ENCODE assay signal across 8 cellular contexts in the genomic region with DNA sequence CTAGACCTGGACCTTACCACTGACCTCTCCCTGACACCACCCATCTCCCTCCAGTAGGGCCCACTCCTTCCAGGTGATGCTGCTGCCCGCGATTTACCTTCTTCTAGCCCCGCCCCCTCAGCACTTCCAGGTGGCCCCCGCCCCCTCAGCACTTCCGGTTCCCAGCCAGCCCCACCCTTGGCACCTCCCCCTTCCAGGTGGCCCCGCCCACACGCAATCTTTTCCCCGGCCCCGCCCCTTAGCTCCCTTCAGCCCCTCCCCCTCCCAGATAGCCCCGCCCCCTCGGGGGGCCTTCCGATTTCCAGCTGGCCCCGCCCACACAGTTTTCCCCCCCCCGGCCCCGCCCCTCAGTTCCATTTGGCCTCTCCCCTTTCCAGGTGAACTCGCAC. TPM values are rescaled to one million over a fixed set of nuclear protein-coding genes. Genes with fewer than 3 reads are reported as not detected.
A peak's percentile ranks its signal among the peaks of the same experiment; 100 is the strongest.
DNase-seq lines count a peak whose midpoint lies in the region; ATAC-seq and TF ChIP-seq lines count a peak whose summit lies in the region.

No MANE protein-coding gene starts in this region.

- no peaks in the 10 kb centered on the region for H3K9me3 ChIP-seq in ES-I3 (ENCODE audit: control insufficient read depth, insufficient read depth, low read length)
- no peaks in the 10 kb centered on the region for H3K9me3 ChIP-seq in liver (ENCODE audit: control insufficient read depth in 4 of 4, low read length in 3 of 4)

- H3K36me3 ChIP-seq in ES-I3 (ENCODE audit: insufficient read depth, low read length) (peaks cover 6% of the 10 kb centered on the region; the same call in 1 of the 2 replicates), liver (ENCODE audit: control insufficient read depth in 4 of 4, insufficient read depth in 3 of 4, low read depth in 1 of 4, low read length in 3 of 4) (peaks cover 0 to 9% (median under 1%) of the 10 kb centered on the region in 4 donors)

- peak overlapping the region; percentile 96 for H3K27ac Mint-ChIP-seq in activated CD4-positive, alpha-beta T cell treated with anti-CD3 and anti-CD28 coated beads, Interleukin-2, amount 10 ng/mL, durations not matched to agents 24 days and 14 days

- TF ChIP-seq RAD21 in liver (IDR thresholded peaks at IDR 0.05) = no peak

- H3K4me1 Mint-ChIP-seq in activated CD4-positive, alpha-beta T cell treated with anti-CD3 and anti-CD28 coated beads, Interleukin-2, amount 10 ng/mL, durations not matched to agents 24 days and 14 days = peaks cover 32% of the 10 kb centered on the region

- 5% methylated on average over 16 of the region's 16 CpGs for WGBS in liver

- H3K27me3 Mint-ChIP-seq in activated CD4-positive, alpha-beta T cell treated with anti-CD3 and anti-CD28 coated beads, Interleukin-2, amount 10 ng/mL, durations not matched to agents 24 days and 14 days = no peaks in the 10 kb centered on the region

- no peaks in the 10 kb centered on the region; the same call in 1 of the 2 replicates for H3K4me1 ChIP-seq in ES-I3 (ENCODE audit: insufficient read depth, low read length)
- H3K4me1 ChIP-seq in liver (ENCODE audit: control insufficient read depth in 4 of 4, insufficient read depth in 4 of 4, low read length in 3 of 4) = peaks cover 0 to 13% (median 9%) of the 10 kb centered on the region in 4 donors

- H3K4me3 Mint-ChIP-seq in activated CD4-positive, alpha-beta T cell treated with anti-CD3 and anti-CD28 coated beads, Interleukin-2, amount 10 ng/mL, durations not matched to agents 24 days and 14 days = peak overlapping the region; percentile 98

- H3K9ac ChIP-seq in ES-I3 (ENCODE audit: low read depth, low read length) (peak overlapping the region; percentile 97), liver (ENCODE audit: low read depth in 1 of 2, low read length in 2 of 2) (no peak overlapping the region)

- no peak for TF ChIP-seq CTCF in liver (IDR thresholded peaks at IDR 0.05; ENCODE audit: low read depth, low read length, missing input control)

- intact Hi-C loops in activated CD4-positive, alpha-beta T cell treated with anti-CD3 and anti-CD28 coated beads, Interleukin-2, amount 10 ng/mL, durations not matched to agents 24 days and 14 days (cut with micrococcal nuclease) = no loop called here

- in situ Hi-C loops in KBM-7 (cut with MboI; ENCODE audit: low pct_unique_long_range_greater_than_20kb, low sequenced_read_pairs) = no loop called here

- peak overlapping the region; percentile 67 to 75 (median 73) for H3K4me3 ChIP-seq in liver (ENCODE audit: low read depth in 1 of 3, low read length in 3 of 3)

- DNase-seq in NCI-H226 (peak; percentile 34), KBM-7 (no peak)
- DNase-seq in activated CD4-positive, alpha-beta T cell treated with anti-CD3 and anti-CD28 coated beads, Interleukin-2, amount 10 ng/mL, durations not matched to agents 24 days and 14 days = peak; percentile 95
- peak; percentile 86 to 91 for DNase-seq in stimulated activated CD4-positive, alpha-beta T cell treated with anti-CD3 and anti-CD28 coated beads, Interleukin-4, amount 100 ng/mL, for 4 hours

- H3K9me3 Mint-ChIP-seq in activated CD4-positive, alpha-beta T cell treated with anti-CD3 and anti-CD28 coated beads, Interleukin-2, amount 10 ng/mL, durations not matched to agents 24 days and 14 days = no peaks in the 10 kb centered on the region

- H3K27me3 ChIP-seq in liver (ENCODE audit: control insufficient read depth in 4 of 4, insufficient read depth in 4 of 4, low read length in 3 of 4) = no peaks in the 10 kb centered on the region

- H3K27ac ChIP-seq in cingulate gyrus (ENCODE audit: low read depth, low read length) (peak overlapping the region; percentile 97), liver (ENCODE audit: low read depth in 1 of 2, low read length in 2 of 2) (peak overlapping the region; percentile 91 to 98)

- H3K36me3 Mint-ChIP-seq in activated CD4-positive, alpha-beta T cell treated with anti-CD3 and anti-CD28 coated beads, Interleukin-2, amount 10 ng/mL, durations not matched to agents 24 days and 14 days (ENCODE audit: low read depth) = peaks cover 32% of the 10 kb centered on the region

- ATAC-seq in HG03103 (IDR thresholded peaks at IDR 0.05; ENCODE audit: low read depth, unreplicated experiment) = peak; percentile 21

TF ChIP-seq in liver, 16 proteins besides CTCF, POLR2A, EP300 and RAD21:
- TF ChIP-seq YY1 (IDR thresholded peaks at IDR 0.05) (no peak), GABPA (IDR thresholded peaks at IDR 0.05 in 1 of 2, conservative IDR thresholded peaks at IDR 0.05 in 1 of 2) (peak in 1 of 2 donors; percentile 49)
TF ChIP-seq in liver: peak in this region for 1.

RNA-seq across cellular contexts. Expression of a gene that starts 0.6 kb away (rescaled TPM):
- total RNA-seq in activated CD4-positive, alpha-beta T cell treated with anti-CD3 and anti-CD28 coated beads, Interleukin-2, amount 10 ng/mL, durations not matched to agents 24 days and 14 days = 138 and 144 TPM in 2 replicates
- total RNA-seq in liver = 10 to 100 TPM in 1 of 2 donors, 1 to 10 TPM in 1; 6.3 to 61.5 TPM
- polyA plus RNA-seq in liver = 1 to 10 TPM; 6.7 to 7.5 TPM

RNA-seq across cellular contexts. Expression of a gene that starts 0.9 kb away (rescaled TPM):
- 8.0 and 9.9 TPM in 2 replicates for total RNA-seq in activated CD4-positive, alpha-beta T cell treated with anti-CD3 and anti-CD28 coated beads, Interleukin-2, amount 10 ng/mL, durations not matched to agents 24 days and 14 days
- 1 to 10 TPM; 1.6 to 2.5 TPM for total RNA-seq in liver
- polyA plus RNA-seq in liver = 1 to 10 TPM in 1 of 2 donors, under 1 TPM in 1; 0.25 to 1.6 TPM

RNA-seq across cellular contexts. Expression of a gene that starts 59.0 kb away (rescaled TPM):
- total RNA-seq in activated CD4-positive, alpha-beta T cell treated with anti-CD3 and anti-CD28 coated beads, Interleukin-2, amount 10 ng/mL, durations not matched to agents 24 days and 14 days = 9.2 and 11.4 TPM in 2 replicates
- 1 to 10 TPM; 1.1 to 3.9 TPM for total RNA-seq in liver
- polyA plus RNA-seq in liver = 1 to 10 TPM; 2.3 to 5.9 TPM
